ENCODE assay signal across 2 cellular contexts in genomic region chr4:22440999-22441398, GRCh38.
TF ChIP-seq lines count a peak whose summit lies in the region.

No MANE protein-coding gene starts in this region.

TF ChIP-seq in liver, 16 proteins besides CTCF, POLR2A, EP300 and RAD21:
- TF ChIP-seq REST (IDR thresholded peaks at IDR 0.05): no peak
- no peak for TF ChIP-seq RXRA (IDR thresholded peaks at IDR 0.05)
- no peak for TF ChIP-seq ATF3 (IDR thresholded peaks at IDR 0.05)
- no peak for TF ChIP-seq FOXA1 (IDR thresholded peaks at IDR 0.05)
- TF ChIP-seq, protein P1, sequence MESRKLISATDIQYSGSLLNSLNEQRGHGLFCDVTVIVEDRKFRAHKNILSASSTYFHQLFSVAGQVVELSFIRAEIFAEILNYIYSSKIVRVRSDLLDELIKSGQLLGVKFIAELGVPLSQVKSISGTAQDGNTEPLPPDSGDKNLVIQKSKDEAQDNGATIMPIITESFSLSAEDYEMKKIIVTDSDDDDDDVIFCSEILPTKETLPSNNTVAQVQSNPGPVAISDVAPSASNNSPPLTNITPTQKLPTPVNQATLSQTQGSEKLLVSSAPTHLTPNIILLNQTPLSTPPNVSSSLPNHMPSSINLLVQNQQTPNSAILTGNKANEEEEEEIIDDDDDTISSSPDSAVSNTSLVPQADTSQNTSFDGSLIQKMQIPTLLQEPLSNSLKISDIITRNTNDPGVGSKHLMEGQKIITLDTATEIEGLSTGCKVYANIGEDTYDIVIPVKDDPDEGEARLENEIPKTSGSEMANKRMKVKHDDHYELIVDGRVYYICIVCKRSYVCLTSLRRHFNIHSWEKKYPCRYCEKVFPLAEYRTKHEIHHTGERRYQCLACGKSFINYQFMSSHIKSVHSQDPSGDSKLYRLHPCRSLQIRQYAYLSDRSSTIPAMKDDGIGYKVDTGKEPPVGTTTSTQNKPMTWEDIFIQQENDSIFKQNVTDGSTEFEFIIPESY (IDR thresholded peaks at IDR 0.05): no peak
- TF ChIP-seq NR2F2 (IDR thresholded peaks at IDR 0.05): no peak
- no peak for TF ChIP-seq TAF1 (conservative IDR thresholded peaks at IDR 0.05)
- TF ChIP-seq SP1 (IDR thresholded peaks at IDR 0.05): no peak
- no peak for TF ChIP-seq JUND (IDR thresholded peaks at IDR 0.05)
- TF ChIP-seq HNF4A (conservative IDR thresholded peaks at IDR 0.05): no peak
- no peak for TF ChIP-seq FOXA2 (IDR thresholded peaks at IDR 0.05)
- TF ChIP-seq YY1 (IDR thresholded peaks at IDR 0.05): no peak
- TF ChIP-seq HNF4G (IDR thresholded peaks at IDR 0.05): no peak
- TF ChIP-seq MAX (IDR thresholded peaks at IDR 0.05): no peak
- TF ChIP-seq EGR1 (IDR thresholded peaks at IDR 0.05; ENCODE audit: low read depth in 2 of 2): no peak
- no peak for TF ChIP-seq GABPA (IDR thresholded peaks at IDR 0.05 in 1 of 2, conservative IDR thresholded peaks at IDR 0.05 in 1 of 2)

TF ChIP-seq in HepG2, 621 proteins besides CTCF, POLR2A, EP300 and RAD21 (continued from another document):
- TF ChIP-seq ZNF704 (CRISPR knock-in tag; IDR thresholded peaks at IDR 0.05; ENCODE audit: borderline replicate concordance) (no peak), SMARCC2 (IDR thresholded peaks at IDR 0.05) (no peak), ZNF383 (CRISPR knock-in tag; IDR thresholded peaks at IDR 0.05; ENCODE audit: borderline replicate concordance) (no peak), ZNF101 (CRISPR knock-in tag; IDR thresholded peaks at IDR 0.05; ENCODE audit: borderline replicate concordance, low read depth) (no peak), MAZ (IDR thresholded peaks at IDR 0.05; ENCODE audit: borderline replicate concordance, low read depth, low read length) (no peak), MAZ (CRISPR knock-in tag; IDR thresholded peaks at IDR 0.05; ENCODE audit: low read depth) (no peak)
- TF ChIP-seq, protein P2, sequence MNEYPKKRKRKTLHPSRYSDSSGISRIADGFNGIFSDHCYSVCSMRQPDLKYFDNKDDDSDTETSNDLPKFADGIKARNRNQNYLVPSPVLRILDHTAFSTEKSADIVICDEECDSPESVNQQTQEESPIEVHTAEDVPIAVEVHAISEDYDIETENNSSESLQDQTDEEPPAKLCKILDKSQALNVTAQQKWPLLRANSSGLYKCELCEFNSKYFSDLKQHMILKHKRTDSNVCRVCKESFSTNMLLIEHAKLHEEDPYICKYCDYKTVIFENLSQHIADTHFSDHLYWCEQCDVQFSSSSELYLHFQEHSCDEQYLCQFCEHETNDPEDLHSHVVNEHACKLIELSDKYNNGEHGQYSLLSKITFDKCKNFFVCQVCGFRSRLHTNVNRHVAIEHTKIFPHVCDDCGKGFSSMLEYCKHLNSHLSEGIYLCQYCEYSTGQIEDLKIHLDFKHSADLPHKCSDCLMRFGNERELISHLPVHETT (CRISPR knock-in tag; conservative IDR thresholded peaks at IDR 0.05): no peak
- TF ChIP-seq, protein P3, sequence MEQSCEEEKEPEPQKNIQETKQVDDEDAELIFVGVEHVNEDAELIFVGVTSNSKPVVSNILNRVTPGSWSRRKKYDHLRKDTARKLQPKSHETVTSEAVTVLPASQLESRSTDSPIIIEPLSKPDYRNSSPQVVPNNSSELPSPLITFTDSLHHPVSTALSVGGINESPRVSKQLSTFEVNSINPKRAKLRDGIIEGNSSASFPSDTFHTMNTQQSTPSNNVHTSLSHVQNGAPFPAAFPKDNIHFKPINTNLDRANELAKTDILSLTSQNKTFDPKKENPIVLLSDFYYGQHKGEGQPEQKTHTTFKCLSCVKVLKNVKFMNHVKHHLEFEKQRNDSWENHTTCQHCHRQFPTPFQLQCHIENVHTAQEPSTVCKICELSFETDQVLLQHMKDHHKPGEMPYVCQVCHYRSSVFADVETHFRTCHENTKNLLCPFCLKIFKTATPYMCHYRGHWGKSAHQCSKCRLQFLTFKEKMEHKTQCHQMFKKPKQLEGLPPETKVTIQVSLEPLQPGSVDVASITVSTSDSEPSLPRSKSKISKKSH (CRISPR knock-in tag; IDR thresholded peaks at IDR 0.05; ENCODE audit: borderline replicate concordance): no peak
